Comparison of ENCODE assay signal across 11 cellular contexts in genomic region chr9:129998491-129999122, GRCh38. TPM values are rescaled to one million over a fixed set of nuclear protein-coding genes. Genes with fewer than 3 reads are reported as not detected.
DNase-seq lines count a peak whose midpoint lies in the region; ATAC-seq and TF ChIP-seq lines count a peak whose summit lies in the region.
"Had no signal": no experiment of that assay in that cellular context is flagged by ENCODE, and none has a peak within 500 bp of the region (broad histone marks: within the 10 kb centered on the region; RNA-seq: fewer than 3 reads in every experiment).

No MANE protein-coding gene starts in this region.

- no peaks in the 10 kb centered on the region for H3K9me3 Mint-ChIP-seq in mesothelial cell of epicardium

- H3K36me3 ChIP-seq in BE2C: peaks cover 6% of the 10 kb centered on the region
- H3K36me3 ChIP-seq in GM23248 (ENCODE audit: low read depth): no peaks in the 10 kb centered on the region; the same call in 1 of the 2 replicates

- no peak overlapping the region for H2AFZ ChIP-seq in GM23248

- H3K4me1 ChIP-seq in BE2C (peaks cover 3% of the 10 kb centered on the region; the same call in 1 of the 2 replicates), GM23248 (ENCODE audit: insufficient read depth) (peaks cover 40% of the 10 kb centered on the region)

- peak overlapping the region; percentile 83 for H3K27ac Mint-ChIP-seq in mesothelial cell of epicardium

- DNase-seq in BE2C (peak; percentile 27), GM23248 (peak; percentile 23), mesothelial cell of epicardium (ENCODE audit: low spot score in 2 of 2, unreplicated experiment in 2 of 2) (no peak), medulla oblongata (ENCODE audit: extremely low spot score) (no peak), HT-29 (ENCODE audit: low spot score) (no peak), AG08395 (ENCODE audit: low spot score) (no peak)
- peak; percentile 61 for DNase-seq in activated naive CD4-positive, alpha-beta T cell treated with anti-CD3 and anti-CD28 coated beads, Interleukin-2, amount 50 U/mL, for 16 hours
- DNase-seq: islet precursor cell, Right ventricle myocardium superior had no signal

- no peak for ATAC-seq in HG03108 (IDR thresholded peaks at IDR 0.05; ENCODE audit: unreplicated experiment)

- no peaks in the 10 kb centered on the region for H4K20me1 ChIP-seq in GM23248 (ENCODE audit: insufficient read depth)

- H3K27me3 Mint-ChIP-seq in mesothelial cell of epicardium (ENCODE audit: low read depth): no peaks in the 10 kb centered on the region

- H3F3A ChIP-seq in GM23248 (ENCODE audit: insufficient read depth): peaks cover 33% of the 10 kb centered on the region

- 25 to 29% methylated on average over 5 of the region's 5 CpGs for WGBS in GM23248 (ENCODE audit: low coverage in 1 of 2, low lambda C conversion rate in 2 of 2, missing lambda C conversion rate in 2 of 2), 2 experiments

- TF ChIP-seq CTCF in BE2C (IDR thresholded peaks at IDR 0.05; ENCODE audit: low read depth, low read length): no peak
- no peak for TF ChIP-seq CTCF in mesothelial cell of epicardium (IDR thresholded peaks at IDR 0.05; ENCODE audit: unreplicated experiment)

- H3K9ac ChIP-seq in GM23248: no peak overlapping the region

- H3K9me3 ChIP-seq in BE2C (no peaks in the 10 kb centered on the region), GM23248 (ENCODE audit: low read depth) (no peaks in the 10 kb centered on the region)
- H3K9me3 ChIP-seq: neutrophil had no signal

- in situ Hi-C loops in GM23248 (cut with MboI): no loop called here

- H3K4me1 Mint-ChIP-seq in mesothelial cell of epicardium: peaks cover 36% of the 10 kb centered on the region

- H3K4me2 ChIP-seq in GM23248 (ENCODE audit: unreplicated experiment): peak overlapping the region; percentile 29

- H3K9me2 ChIP-seq in GM23248 (ENCODE audit: insufficient read depth): no peaks in the 10 kb centered on the region

- H3K4me3 Mint-ChIP-seq in mesothelial cell of epicardium: no peak overlapping the region

- peaks cover 3% of the 10 kb centered on the region for H3K36me3 Mint-ChIP-seq in mesothelial cell of epicardium

- no peak overlapping the region for H3K4me3 ChIP-seq in BE2C (ENCODE audit: low read depth, low read length)
- H3K4me3 ChIP-seq in GM23248: no peak overlapping the region

- H3K27me3 ChIP-seq in BE2C (no peaks in the 10 kb centered on the region), GM23248 (replicated peaks; ENCODE audit: insufficient read depth) (no peaks in the 10 kb centered on the region)
- H3K27me3 ChIP-seq: neutrophil had no signal

- H3K27ac ChIP-seq in GM23248: peak overlapping the region; percentile 32
- H3K27ac ChIP-seq: neutrophil had no signal

- peaks cover 50% of the 10 kb centered on the region for H3K79me2 ChIP-seq in GM23248 (ENCODE audit: insufficient read depth)

RNA-seq across cellular contexts. Expression of gene FNBP1, which starts 44.4 kb away (rescaled TPM):
- polyA plus RNA-seq in BE2C (2012; ENCODE audit: insufficient read depth, insufficient read length, low read depth): 9.7 TPM
- total RNA-seq in GM23248 (2014; rRNA removed; shearing (Covaris generic)): 18.8 and 22.6 TPM in 2 replicates
- polyA plus RNA-seq in GM23248 (2016; fragmentation: Nextera tagmentation; extraction: Ambion mirVana): 17.8 TPM in 2 replicates
- 48.3 to 52.4 TPM (median 49.9 TPM) in 3 replicates for total RNA-seq in mesothelial cell of epicardium
- total RNA-seq in HT-29 (2014; rRNA removed; shearing (Covaris generic)): 2.4 and 3.1 TPM in 2 replicates

RNA-seq across cellular contexts. Expression of gene GPR107, which starts 55.1 kb away (rescaled TPM):
- polyA plus RNA-seq in BE2C (2012; ENCODE audit: insufficient read depth, insufficient read length, low read depth): 35.8 TPM
- total RNA-seq in GM23248 (2014; rRNA removed; shearing (Covaris generic)): 18.9 and 22.9 TPM in 2 replicates
- polyA plus RNA-seq in GM23248 (2016; fragmentation: Nextera tagmentation; extraction: Ambion mirVana): 8.0 and 8.5 TPM in 2 replicates
- total RNA-seq in mesothelial cell of epicardium: 67.4 to 68.5 TPM (median 68.0 TPM) in 3 replicates
- 12.0 and 13.8 TPM in 2 replicates for total RNA-seq in HT-29 (2014; rRNA removed; shearing (Covaris generic))

Comparison
In these comparisons a context has a peak if more than half of its experiments do, and no peak if none do; other contexts are left out.
1. DNase-seq: peak in BE2C (single experiment), GM23248 (single experiment) and activated naive CD4-positive, alpha-beta T cell treated with anti-CD3 and anti-CD28 coated beads, Interleukin-2, amount 50 U/mL, for 16 hours (single experiment); none in mesothelial cell of epicardium (0 of 2), medulla oblongata (single experiment), HT-29 (single experiment) and AG08395 (single experiment).